8 cellular contexts compared by ENCODE assay signal in the genomic region with DNA sequence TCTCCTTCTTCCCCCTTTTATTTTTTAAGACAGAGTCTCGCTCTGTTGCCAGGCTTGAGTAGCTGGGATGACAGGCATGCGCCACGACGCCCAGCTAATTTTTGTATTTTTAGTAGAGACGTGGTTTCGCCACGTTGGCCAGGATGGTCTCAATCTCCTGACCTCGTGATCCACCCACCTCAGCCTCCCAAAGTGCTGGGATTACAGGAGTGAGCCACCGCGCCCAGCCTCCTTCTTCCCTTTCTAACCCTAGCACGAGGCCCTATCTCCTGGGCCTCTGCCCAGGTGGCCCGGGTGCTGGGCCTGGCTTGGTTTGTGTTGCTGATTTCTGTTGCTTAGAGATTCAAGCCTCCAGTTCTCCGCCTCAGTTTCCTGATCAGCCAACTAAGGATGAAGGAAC. TPM values are rescaled to one million over a fixed set of nuclear protein-coding genes. Genes with fewer than 3 reads are reported as not detected.
DNase-seq lines count a peak whose midpoint lies in the region; ATAC-seq lines count a peak whose summit lies in the region.
"Not testable (repeated sequence)": the region's sequence is repeated elsewhere in the genome, so short reads cannot be mapped to it uniquely, and the experiment has no call there.
"Had no signal": no experiment of that assay in that cellular context is flagged by ENCODE, and none has a peak within 500 bp of the region (broad histone marks: within the 10 kb centered on the region; RNA-seq: fewer than 3 reads in every experiment).

No MANE protein-coding gene starts in this region.

- H3K4me3 Mint-ChIP-seq in CD8-positive, alpha-beta memory T cell: peak overlapping the region; percentile 90 to 97 (median 93)
- H3K4me3 Mint-ChIP-seq in activated CD8-positive, alpha-beta memory T cell treated with anti-CD3 and anti-CD28 coated beads, Interleukin-2, amount 10 ng/mL, durations not matched to agents 7 days and 5 days: peak overlapping the region; percentile 80
- peak overlapping the region; percentile 90 for H3K4me3 Mint-ChIP-seq in activated naive CD4-positive, alpha-beta T cell treated with anti-CD3 and anti-CD28 coated beads, Interleukin-2, amount 10 ng/mL, durations not matched to agents 7 days and 5 days
- H3K4me3 Mint-ChIP-seq in effector memory CD8-positive, alpha-beta T cell: peak overlapping the region; percentile 89 to 95
- H3K4me3 Mint-ChIP-seq in naive thymus-derived CD8-positive, alpha-beta T cell: peak overlapping the region; percentile 91 to 100 (median 95)

- POLR2A ChIA-PET in CD8-positive, alpha-beta memory T cell (lab: Charles Lee): interaction anchor here (0.6 kb wide), 1 partner anchor 8 kb away, joined by 3 read pairs; no protein-coding TSS in a partner anchor
- POLR2A ChIA-PET in naive thymus-derived CD8-positive, alpha-beta T cell (lab: Charles Lee): interaction anchor here (0.8 to 2.0 kb wide), 5 partner anchors 26 to 146 kb away, joined by 3 to 5 read pairs (median 4); partner anchors contain the start of gene CD5

- H3K27ac Mint-ChIP-seq in CD8-positive, alpha-beta memory T cell: peak overlapping the region; percentile 85 to 99 (median 94)
- peak overlapping the region; percentile 93 for H3K27ac Mint-ChIP-seq in activated CD8-positive, alpha-beta memory T cell treated with anti-CD3 and anti-CD28 coated beads, Interleukin-2, amount 10 ng/mL, durations not matched to agents 7 days and 5 days
- peak overlapping the region; percentile 92 for H3K27ac Mint-ChIP-seq in activated naive CD4-positive, alpha-beta T cell treated with anti-CD3 and anti-CD28 coated beads, Interleukin-2, amount 10 ng/mL, durations not matched to agents 7 days and 5 days
- peak overlapping the region; percentile 90 to 93 for H3K27ac Mint-ChIP-seq in effector memory CD8-positive, alpha-beta T cell
- peak overlapping the region; percentile 94 to 99 (median 97) for H3K27ac Mint-ChIP-seq in naive thymus-derived CD8-positive, alpha-beta T cell

- peaks cover 60% of the 10 kb centered on the region for H3K4me1 ChIP-seq in CD8-positive, alpha-beta memory T cell (ENCODE audit: insufficient read depth, low read length)

- CTCF ChIA-PET in CD8-positive, alpha-beta memory T cell (lab: Charles Lee): interaction anchor here (1.4 kb wide), 1 partner anchor 106 kb away, joined by 7 read pairs; no protein-coding TSS in a partner anchor
- CTCF ChIA-PET in activated CD8-positive, alpha-beta memory T cell treated with anti-CD3 and anti-CD28 coated beads, Interleukin-2, amount 10 ng/mL, durations not matched to agents 7 days and 5 days (lab: Charles Lee): interaction anchor here (0.7 to 1.4 kb wide), 3 partner anchors 11 to 128 kb away, joined by 3 to 4 read pairs (median 4); partner anchors contain the start of gene CD5
- CTCF ChIA-PET in activated naive CD4-positive, alpha-beta T cell treated with anti-CD3 and anti-CD28 coated beads, Interleukin-2, amount 10 ng/mL, durations not matched to agents 7 days and 5 days (lab: Charles Lee): not testable (repeated sequence)

- H3K9me3 ChIP-seq in CD8-positive, alpha-beta memory T cell (ENCODE audit: low read length): not testable (repeated sequence)

- H3K4me1 Mint-ChIP-seq in CD8-positive, alpha-beta memory T cell: peaks cover 67 to 76% (median 69%) of the 10 kb centered on the region in 3 donors
- peaks cover 64% of the 10 kb centered on the region for H3K4me1 Mint-ChIP-seq in activated CD8-positive, alpha-beta memory T cell treated with anti-CD3 and anti-CD28 coated beads, Interleukin-2, amount 10 ng/mL, durations not matched to agents 7 days and 5 days
- peaks cover 57% of the 10 kb centered on the region for H3K4me1 Mint-ChIP-seq in activated naive CD4-positive, alpha-beta T cell treated with anti-CD3 and anti-CD28 coated beads, Interleukin-2, amount 10 ng/mL, durations not matched to agents 7 days and 5 days
- peaks cover 60 to 62% of the 10 kb centered on the region in 2 donors for H3K4me1 Mint-ChIP-seq in effector memory CD8-positive, alpha-beta T cell (ENCODE audit: low read depth in 2 of 2)
- H3K4me1 Mint-ChIP-seq in naive thymus-derived CD8-positive, alpha-beta T cell: peaks cover 38 to 78% (median 68%) of the 10 kb centered on the region in 4 donors

- not testable (repeated sequence) for ATAC-seq in activated CD8-positive, alpha-beta memory T cell treated with anti-CD3 and anti-CD28 coated beads, Interleukin-2, amount 10 ng/mL, durations not matched to agents 7 days and 5 days; effector memory CD8-positive, alpha-beta T cell (replicated peaks); naive thymus-derived CD8-positive, alpha-beta T cell

- H3K4me3 ChIP-seq in CD8-positive, alpha-beta memory T cell (ENCODE audit: low read length): peak overlapping the region; percentile 93

- peaks cover 21% of the 10 kb centered on the region for H3K36me3 ChIP-seq in CD8-positive, alpha-beta memory T cell (ENCODE audit: insufficient read depth, low read length)

- H3K27ac ChIP-seq in CD8-positive, alpha-beta memory T cell (ENCODE audit: low read depth, low read length): peak overlapping the region; percentile 90

- not testable (repeated sequence) for H3K9me3 Mint-ChIP-seq in CD8-positive, alpha-beta memory T cell; activated CD8-positive, alpha-beta memory T cell treated with anti-CD3 and anti-CD28 coated beads, Interleukin-2, amount 10 ng/mL, durations not matched to agents 7 days and 5 days (ENCODE audit: low read depth); activated naive CD4-positive, alpha-beta T cell treated with anti-CD3 and anti-CD28 coated beads, Interleukin-2, amount 10 ng/mL, durations not matched to agents 7 days and 5 days; effector memory CD8-positive, alpha-beta T cell; naive thymus-derived CD8-positive, alpha-beta T cell

- not testable (repeated sequence) for H3K27me3 Mint-ChIP-seq in CD8-positive, alpha-beta memory T cell; activated CD8-positive, alpha-beta memory T cell treated with anti-CD3 and anti-CD28 coated beads, Interleukin-2, amount 10 ng/mL, durations not matched to agents 7 days and 5 days; activated naive CD4-positive, alpha-beta T cell treated with anti-CD3 and anti-CD28 coated beads, Interleukin-2, amount 10 ng/mL, durations not matched to agents 7 days and 5 days; effector memory CD8-positive, alpha-beta T cell; naive thymus-derived CD8-positive, alpha-beta T cell

- not testable (repeated sequence) for H3K27me3 ChIP-seq in CD8-positive, alpha-beta memory T cell (ENCODE audit: insufficient read depth, low read length, poor library complexity, severe bottlenecking)

- not testable (repeated sequence) for DNase-seq in CD8-positive, alpha-beta memory T cell; activated CD8-positive, alpha-beta memory T cell treated with anti-CD3 and anti-CD28 coated beads, Interleukin-2, amount 10 ng/mL, durations not matched to agents 7 days and 5 days; effector memory CD8-positive, alpha-beta T cell; naive thymus-derived CD8-positive, alpha-beta T cell
- peak; percentile 48 for DNase-seq in activated CD4-positive, CD25-positive, alpha-beta regulatory T cell treated with anti-CD3 and anti-CD28 coated beads, Interleukin-2, amount 50 U/mL, for 72 hours
- peak; percentile 28 for DNase-seq in activated naive CD4-positive, alpha-beta T cell treated with anti-CD3 and anti-CD28 coated beads, Interleukin-2, amount 10 ng/mL, durations not matched to agents 7 days and 5 days
- DNase-seq in stimulated activated CD4-positive, alpha-beta T cell treated with anti-CD3 and anti-CD28 coated beads, Interleukin-15, amount 100 ng/mL, for 24 hours: peak; percentile 50

- peaks cover 12 to 68% (median 12%) of the 10 kb centered on the region in 3 donors for H3K36me3 Mint-ChIP-seq in CD8-positive, alpha-beta memory T cell
- peaks cover 32% of the 10 kb centered on the region for H3K36me3 Mint-ChIP-seq in activated CD8-positive, alpha-beta memory T cell treated with anti-CD3 and anti-CD28 coated beads, Interleukin-2, amount 10 ng/mL, durations not matched to agents 7 days and 5 days
- peaks cover 65% of the 10 kb centered on the region for H3K36me3 Mint-ChIP-seq in activated naive CD4-positive, alpha-beta T cell treated with anti-CD3 and anti-CD28 coated beads, Interleukin-2, amount 10 ng/mL, durations not matched to agents 7 days and 5 days
- H3K36me3 Mint-ChIP-seq in effector memory CD8-positive, alpha-beta T cell (ENCODE audit: insufficient read depth): peaks cover 38% of the 10 kb centered on the region
- peaks cover 4 to 38% (median 21%) of the 10 kb centered on the region in 3 donors for H3K36me3 Mint-ChIP-seq in naive thymus-derived CD8-positive, alpha-beta T cell

RNA-seq across cellular contexts. Expression of gene CD6, which starts 2.8 kb away (rescaled TPM):
- total RNA-seq in CD8-positive, alpha-beta memory T cell: 100 to 1,000 TPM; 229 to 233 TPM
- 156 TPM for polyA plus RNA-seq in CD8-positive, alpha-beta memory T cell
- total RNA-seq in activated CD8-positive, alpha-beta memory T cell treated with anti-CD3 and anti-CD28 coated beads, Interleukin-2, amount 10 ng/mL, durations not matched to agents 7 days and 5 days: 100 to 1,000 TPM; 152 to 181 TPM
- total RNA-seq in naive thymus-derived CD8-positive, alpha-beta T cell: 100 to 1,000 TPM; 384 to 405 TPM
- polyA plus RNA-seq in naive thymus-derived CD8-positive, alpha-beta T cell: 100 to 1,000 TPM; 150 to 199 (median 153) TPM
- total RNA-seq: MCF 10A had no signal

RNA-seq across cellular contexts. Expression of gene SLC15A3, which starts 22.3 kb away (rescaled TPM):
- total RNA-seq in CD8-positive, alpha-beta memory T cell: 1 to 10 TPM; 1.2 to 1.5 TPM
- polyA plus RNA-seq in CD8-positive, alpha-beta memory T cell: not detected
- under 1 TPM; 0.30 to 0.96 TPM for total RNA-seq in activated CD8-positive, alpha-beta memory T cell treated with anti-CD3 and anti-CD28 coated beads, Interleukin-2, amount 10 ng/mL, durations not matched to agents 7 days and 5 days
- total RNA-seq in naive thymus-derived CD8-positive, alpha-beta T cell: 10 to 100 TPM; 13.6 to 14.9 TPM
- polyA plus RNA-seq in naive thymus-derived CD8-positive, alpha-beta T cell: 1 to 10 TPM in 2 of 3 donors, under 1 TPM in 1; 0.90 to 3.4 (median 1.0) TPM
- total RNA-seq: MCF 10A had no signal

RNA-seq across cellular contexts. Expression of gene TMEM132A, which starts 50.1 kb away (rescaled TPM):
- under 1 TPM; 0.68 to 0.73 TPM for total RNA-seq in CD8-positive, alpha-beta memory T cell
- not detected for polyA plus RNA-seq in CD8-positive, alpha-beta memory T cell
- total RNA-seq in activated CD8-positive, alpha-beta memory T cell treated with anti-CD3 and anti-CD28 coated beads, Interleukin-2, amount 10 ng/mL, durations not matched to agents 7 days and 5 days: under 1 TPM; 0.52 to 0.93 TPM
- total RNA-seq in naive thymus-derived CD8-positive, alpha-beta T cell: under 1 TPM in 1 of 2 experiments, not detected in 1; 0.88 TPM
- polyA plus RNA-seq in naive thymus-derived CD8-positive, alpha-beta T cell: not detected

Comparison
In these comparisons a context has a peak if more than half of its experiments do, and no peak if none do; other contexts are left out.
1. RNA of gene SLC15A3, which starts 22.3 kb away (total RNA-seq): 13.6 to 14.9 TPM in naive thymus-derived CD8-positive, alpha-beta T cell; 1.2 to 1.5 TPM in CD8-positive, alpha-beta memory T cell and 0.30 to 0.96 TPM in activated CD8-positive, alpha-beta memory T cell treated with anti-CD3 and anti-CD28 coated beads, Interleukin-2, amount 10 ng/mL, durations not matched to agents 7 days and 5 days; every median in the first group is over 4 times any median in the second.
2. Peak in every context shown above with its lines, with median percentiles within 50 percentile points of each other: H3K27ac Mint-ChIP-seq and H3K4me3 Mint-ChIP-seq.